In the genomic region with DNA sequence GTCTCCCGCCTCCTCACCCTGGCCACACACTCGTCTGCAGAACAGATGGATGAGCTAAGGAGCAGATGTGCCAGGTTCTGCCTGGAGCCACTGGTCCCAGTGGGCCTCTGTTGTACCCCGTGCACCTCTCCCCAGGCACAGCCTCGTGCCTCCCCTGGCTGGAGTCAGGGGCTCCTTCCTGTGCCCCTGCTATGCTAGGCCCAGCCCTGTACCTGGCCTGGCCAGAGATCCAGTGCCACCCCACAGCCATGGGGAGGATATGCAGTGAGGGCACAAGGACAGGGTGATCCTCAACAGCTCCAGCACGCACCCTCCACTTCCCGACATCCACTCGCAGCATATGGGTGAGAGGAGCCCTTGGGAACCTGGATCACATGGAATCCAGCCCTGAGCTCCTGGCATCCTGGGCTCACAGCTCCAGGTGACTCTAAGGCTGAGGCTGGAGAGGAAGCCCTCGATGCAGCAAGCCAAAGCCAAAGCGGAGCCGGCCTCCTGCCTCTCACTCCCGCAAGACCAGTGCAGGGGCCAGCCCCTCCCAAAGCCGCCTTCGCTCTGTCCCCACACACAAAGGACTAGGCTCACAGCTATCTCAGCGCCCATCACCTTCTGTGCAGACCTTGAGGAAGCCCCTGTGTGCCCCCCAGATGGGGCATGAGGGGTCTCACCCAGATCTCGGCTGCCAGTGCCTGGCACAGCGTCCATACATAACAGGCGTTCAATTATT, we compare ENCODE assay signal across 21 cellular contexts. TPM values are rescaled to one million over a fixed set of nuclear protein-coding genes. Genes with fewer than 3 reads are reported as not detected.
"Had no signal": no experiment of that assay in that cellular context is flagged by ENCODE, and none has a peak within 500 bp of the region (broad histone marks: within the 10 kb centered on the region; RNA-seq: fewer than 3 reads in every experiment).

No MANE protein-coding gene starts in this region.

- H3K27ac ChIP-seq: brain microvascular endothelial cell, colonic mucosa, gastrocnemius medialis, heart left ventricle, prostate gland, right atrium auricular region, skin epidermis, suprapubic skin had no signal

- H3K9me3 Mint-ChIP-seq: activated B cell treated with CpG ODN at 0.5 μM for 24 hours; activated CD4-positive, alpha-beta memory T cell treated with anti-CD3 and anti-CD28 coated beads for 36 hours; activated naive CD4-positive, alpha-beta T cell treated with anti-CD3 and anti-CD28 coated beads for 36 hours; activated naive CD8-positive, alpha-beta T cell treated with anti-CD3 and anti-CD28 coated beads, Interleukin-2, amount 50 U/mL, for 24 hours; stimulated activated naive CD8-positive, alpha-beta T cell treated with anti-CD3 and anti-CD28 coated beads, Interleukin-15, amount 100 ng/mL, for 72 hours; T-cell had no signal

- H3K36me3 Mint-ChIP-seq: activated CD4-positive, alpha-beta memory T cell treated with anti-CD3 and anti-CD28 coated beads for 36 hours; T-cell had no signal

- ATAC-seq: activated naive CD8-positive, alpha-beta T cell treated with anti-CD3 and anti-CD28 coated beads, Interleukin-2, amount 50 U/mL, for 24 hours; gastrocnemius medialis; heart left ventricle; SK-N-SH treated with all-trans-retinoic acid at 6 μM for 48 hours; stimulated activated naive CD8-positive, alpha-beta T cell treated with anti-CD3 and anti-CD28 coated beads, Interleukin-15, amount 100 ng/mL, for 72 hours; T-cell had no signal

- H3K4me1 ChIP-seq: colonic mucosa, gastrocnemius medialis, heart left ventricle, prostate gland, right atrium auricular region, suprapubic skin had no signal

- H3K4me3 ChIP-seq: colonic mucosa, gastrocnemius medialis, heart left ventricle, prostate gland, right atrium auricular region, skin epidermis, suprapubic skin had no signal

- DNase-seq: activated B cell treated with CpG ODN at 0.5 μM for 24 hours; activated CD4-positive, alpha-beta memory T cell treated with anti-CD3 and anti-CD28 coated beads for 36 hours; activated CD4-positive, alpha-beta T cell treated with anti-CD3 and anti-CD28 coated beads for 4 hours; activated naive CD4-positive, alpha-beta T cell treated with anti-CD3 and anti-CD28 coated beads for 36 hours; activated naive CD8-positive, alpha-beta T cell treated with anti-CD3 and anti-CD28 coated beads, Interleukin-2, amount 50 U/mL, for 24 hours; anterior cingulate cortex; brain microvascular endothelial cell; central memory CD4-positive, alpha-beta T cell; colonic mucosa; gastrocnemius medialis; stimulated activated CD4-positive, alpha-beta T cell treated with anti-CD3 and anti-CD28 coated beads, Interleukin-15, amount 100 ng/mL, for 24 hours; stimulated activated CD4-positive, alpha-beta T cell treated with anti-CD3 and anti-CD28 coated beads, Interleukin-2, amount 100 ng/mL, for 48 hours; stimulated activated naive CD8-positive, alpha-beta T cell treated with anti-CD3 and anti-CD28 coated beads, Interleukin-15, amount 100 ng/mL, for 72 hours; T-cell; trophoblast cell had no signal

- H3K9me3 ChIP-seq: colonic mucosa, gastrocnemius medialis, heart left ventricle, prostate gland, right atrium auricular region, suprapubic skin had no signal

- H3K27ac Mint-ChIP-seq: activated B cell treated with CpG ODN at 0.5 μM for 24 hours; activated CD4-positive, alpha-beta memory T cell treated with anti-CD3 and anti-CD28 coated beads for 36 hours; activated naive CD4-positive, alpha-beta T cell treated with anti-CD3 and anti-CD28 coated beads for 36 hours; activated naive CD8-positive, alpha-beta T cell treated with anti-CD3 and anti-CD28 coated beads, Interleukin-2, amount 50 U/mL, for 24 hours; stimulated activated naive CD8-positive, alpha-beta T cell treated with anti-CD3 and anti-CD28 coated beads, Interleukin-15, amount 100 ng/mL, for 72 hours; T-cell had no signal

- H3K4me1 Mint-ChIP-seq: activated B cell treated with CpG ODN at 0.5 μM for 24 hours; activated naive CD8-positive, alpha-beta T cell treated with anti-CD3 and anti-CD28 coated beads, Interleukin-2, amount 50 U/mL, for 24 hours; stimulated activated naive CD8-positive, alpha-beta T cell treated with anti-CD3 and anti-CD28 coated beads, Interleukin-15, amount 100 ng/mL, for 72 hours; T-cell had no signal

- H3K27me3 Mint-ChIP-seq: activated CD4-positive, alpha-beta memory T cell treated with anti-CD3 and anti-CD28 coated beads for 36 hours; activated naive CD8-positive, alpha-beta T cell treated with anti-CD3 and anti-CD28 coated beads, Interleukin-2, amount 50 U/mL, for 24 hours had no signal

- H3K4me3 Mint-ChIP-seq: activated B cell treated with CpG ODN at 0.5 μM for 24 hours; activated CD4-positive, alpha-beta memory T cell treated with anti-CD3 and anti-CD28 coated beads for 36 hours; activated naive CD4-positive, alpha-beta T cell treated with anti-CD3 and anti-CD28 coated beads for 36 hours; activated naive CD8-positive, alpha-beta T cell treated with anti-CD3 and anti-CD28 coated beads, Interleukin-2, amount 50 U/mL, for 24 hours; stimulated activated naive CD8-positive, alpha-beta T cell treated with anti-CD3 and anti-CD28 coated beads, Interleukin-15, amount 100 ng/mL, for 72 hours; T-cell had no signal

- H3K36me3 ChIP-seq: brain microvascular endothelial cell, colonic mucosa, gastrocnemius medialis, heart left ventricle, prostate gland, right atrium auricular region, suprapubic skin had no signal

- H3K27me3 ChIP-seq: brain microvascular endothelial cell, colonic mucosa, gastrocnemius medialis, right atrium auricular region, suprapubic skin had no signal

RNA-seq across cellular contexts. Expression of a gene that starts 23.7 kb away (rescaled TPM):
- total RNA-seq: activated B cell treated with CpG ODN at 0.5 μM for 24 hours; activated CD4-positive, alpha-beta memory T cell treated with anti-CD3 and anti-CD28 coated beads for 36 hours; activated naive CD4-positive, alpha-beta T cell treated with anti-CD3 and anti-CD28 coated beads for 36 hours had no signal
